ENCODE assay signal across 8 cellular contexts in the genomic region with DNA sequence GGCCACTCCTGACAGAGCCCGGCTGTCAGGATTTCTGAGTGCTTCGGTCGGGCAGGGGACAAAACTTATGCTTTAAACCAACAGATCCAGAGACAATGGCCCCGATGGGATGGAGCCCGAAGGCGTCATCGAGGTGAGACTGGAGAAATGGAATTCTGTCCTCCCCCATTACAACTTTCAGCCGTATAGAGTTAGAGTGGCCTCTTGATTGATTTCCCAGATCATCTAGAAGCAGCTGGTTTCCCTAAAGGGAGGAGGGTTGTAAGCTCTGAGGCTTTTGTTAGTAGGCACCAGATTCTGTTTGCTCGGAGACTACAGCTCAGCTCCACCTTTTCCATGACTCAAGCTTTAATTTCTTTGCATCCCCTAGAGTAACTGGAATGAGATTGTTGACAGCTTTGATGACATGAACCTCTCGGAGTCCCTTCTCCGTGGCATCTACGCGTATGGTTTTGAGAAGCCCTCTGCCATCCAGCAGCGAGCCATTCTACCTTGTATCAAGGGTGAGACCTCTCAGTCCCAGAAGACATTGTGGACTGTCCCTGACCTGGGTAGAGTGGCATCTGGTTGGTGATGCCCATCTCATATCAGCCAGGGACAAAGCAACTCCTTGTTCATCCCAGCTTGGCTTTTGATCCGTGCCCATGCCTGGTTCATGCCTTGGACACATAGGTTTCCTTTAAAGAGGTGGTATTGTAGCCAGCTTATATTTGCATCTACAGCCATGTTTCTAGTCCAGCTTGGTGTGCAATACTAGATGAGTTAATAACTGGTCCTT. TPM values are rescaled to one million over a fixed set of nuclear protein-coding genes. Genes with fewer than 3 reads are reported as not detected.
DNase-seq lines count a peak whose midpoint lies in the region; ATAC-seq and TF ChIP-seq lines count a peak whose summit lies in the region.

No MANE protein-coding gene starts in this region.

- H3K27me3 ChIP-seq in GM23338 (ENCODE audit: insufficient read depth) = no peaks in the 10 kb centered on the region
- no peaks in the 10 kb centered on the region for H3K27me3 ChIP-seq in gastrocnemius medialis

- H3K79me2 ChIP-seq in GM23338 (replicated peaks; ENCODE audit: insufficient read depth) = peaks cover 59% of the 10 kb centered on the region

- H3K27me3 Mint-ChIP-seq in GM23338 (ENCODE audit: insufficient read depth, low read depth, poor library complexity) = peaks cover 46% of the 10 kb centered on the region
- H3K27me3 Mint-ChIP-seq in T-cell = no peaks in the 10 kb centered on the region

- H3K4me2 ChIP-seq in GM23338 = peak overlapping the region; percentile 100

- H4K20me1 ChIP-seq in GM23338 (replicated peaks; ENCODE audit: insufficient read depth) = peaks cover 40% of the 10 kb centered on the region

- POLR2A ChIA-PET in T-cell (lab: Charles Lee) = interaction anchor here in 1 of 2 donors (0.8 to 2.9 kb wide), 3 partner anchors 9 to 113 kb away, joined by 3 to 10 read pairs (median 5); a partner anchor contains a TSS

- H3K27ac ChIP-seq in GM23338 (ENCODE audit: low read depth) (peak overlapping the region; percentile 97), gastrocnemius medialis (peak overlapping the region; percentile 98 to 100 (median 99))

- H3K4me3 Mint-ChIP-seq in GM23338 (peak overlapping the region; percentile 90), T-cell (peak overlapping the region; percentile 95 to 98 (median 96))

- H3F3A ChIP-seq in GM23338 (replicated peaks; ENCODE audit: low read depth) = peaks cover 78% of the 10 kb centered on the region

- no peak for TF ChIP-seq POLR2A in gastrocnemius medialis (IDR thresholded peaks at IDR 0.05)

- H2AFZ ChIP-seq in GM23338 = no peak overlapping the region

- ATAC-seq in GM23338 = no peak
- no peak for ATAC-seq in T-cell (replicated peaks in 1 of 4)
- ATAC-seq in gastrocnemius medialis = no peak

- DNase-seq in GM23338 (ENCODE audit: low spot score) (no peak), T-cell (no peak), fibroblast of pulmonary artery (ENCODE audit: low read depth) (no peak), gastrocnemius medialis (no peak), NCI-H526 (lab: John Stamatoyannopoulos, UW) (no peak), NCI-H128 (lab: John Stamatoyannopoulos, UW; ENCODE audit: unreplicated experiment) (no peak), DMS114 treated with DMSO at 0.1 percent for 48 hours (lab: John Stamatoyannopoulos, UW; ENCODE audit: unreplicated experiment) (no peak)
- no peak for DNase-seq in stimulated activated CD4-positive, alpha-beta T cell treated with anti-CD3 and anti-CD28 coated beads, Interleukin-1b, Interleukin-23, amount 100 ng/mL, for 48 hours

- intact Hi-C loops in gastrocnemius medialis (cut with DNase I; ENCODE audit: low total_unique reads) = loop anchor here (5.0 to 10.0 kb wide), 3 partner anchors 322 to 580 kb away; a partner anchor contains a TSS

- H3K36me3 ChIP-seq in GM23338 (ENCODE audit: insufficient read depth) (peaks cover 46% of the 10 kb centered on the region), gastrocnemius medialis (peaks cover 3 to 70% of the 10 kb centered on the region in 2 donors)

- H3K9me2 ChIP-seq in GM23338 (ENCODE audit: insufficient read depth) = no peaks in the 10 kb centered on the region

- TF ChIP-seq CTCF in GM23338 (conservative IDR thresholded peaks at IDR 0.05; ENCODE audit: low read depth in 2 of 2) (no peak), fibroblast of pulmonary artery (IDR thresholded peaks at IDR 0.05; ENCODE audit: low read length, missing control alignments) (no peak), gastrocnemius medialis (IDR thresholded peaks at IDR 0.05 in 4 of 5, conservative IDR thresholded peaks at IDR 0.05 in 1 of 5) (no peak)

- peaks cover 43% of the 10 kb centered on the region for H3K4me1 ChIP-seq in GM23338 (ENCODE audit: insufficient read depth)
- peaks cover 45 to 47% of the 10 kb centered on the region in 2 donors for H3K4me1 ChIP-seq in gastrocnemius medialis

- H3K4me1 Mint-ChIP-seq in GM23338 (peaks cover 59% of the 10 kb centered on the region), T-cell (peaks cover 63 to 67% (median 64%) of the 10 kb centered on the region in 3 donors)

- H3K27ac Mint-ChIP-seq in GM23338 = peak overlapping the region; percentile 92
- peak overlapping the region; percentile 96 to 99 for H3K27ac Mint-ChIP-seq in T-cell

- H3K36me3 Mint-ChIP-seq in GM23338 (ENCODE audit: low read depth) = peaks cover 95% of the 10 kb centered on the region
- peaks cover 66% of the 10 kb centered on the region for H3K36me3 Mint-ChIP-seq in T-cell

- peak overlapping the region; percentile 100 for H3K4me3 ChIP-seq in GM23338
- peak overlapping the region; percentile 96 for H3K4me3 ChIP-seq in fibroblast of pulmonary artery (replicated peaks; ENCODE audit: low read depth, low read length)
- H3K4me3 ChIP-seq in gastrocnemius medialis = peak overlapping the region; percentile 90 to 100 (median 95)

- in situ Hi-C loops in gastrocnemius medialis (cut with MboI; ENCODE audit: low sequenced_read_pairs in 4 of 4) = loop anchor here in 1 of 4 donors (25.0 kb wide), 1 partner anchor 137 kb away; a partner anchor contains a TSS

- CTCF ChIA-PET in T-cell (lab: Charles Lee) = interaction anchor here (0.5 to 1.5 kb wide), 8 partner anchors 11 to 923 kb away, joined by 3 to 5 read pairs (median 4); a partner anchor contains a TSS

- H3K9me3 ChIP-seq in gastrocnemius medialis = no peaks in the 10 kb centered on the region

- H3K9me3 Mint-ChIP-seq in GM23338 (peaks cover 11% of the 10 kb centered on the region; the same call in 2 of the 3 replicates), T-cell (no peaks in the 10 kb centered on the region)

TF ChIP-seq in GM23338, 12 proteins besides CTCF, POLR2A, EP300 and RAD21 (continues in another document):
- no peak for TF ChIP-seq EZH2phosphoT487 (IDR thresholded peaks at IDR 0.05; ENCODE audit: unreplicated experiment)
- TF ChIP-seq, protein P1, sequence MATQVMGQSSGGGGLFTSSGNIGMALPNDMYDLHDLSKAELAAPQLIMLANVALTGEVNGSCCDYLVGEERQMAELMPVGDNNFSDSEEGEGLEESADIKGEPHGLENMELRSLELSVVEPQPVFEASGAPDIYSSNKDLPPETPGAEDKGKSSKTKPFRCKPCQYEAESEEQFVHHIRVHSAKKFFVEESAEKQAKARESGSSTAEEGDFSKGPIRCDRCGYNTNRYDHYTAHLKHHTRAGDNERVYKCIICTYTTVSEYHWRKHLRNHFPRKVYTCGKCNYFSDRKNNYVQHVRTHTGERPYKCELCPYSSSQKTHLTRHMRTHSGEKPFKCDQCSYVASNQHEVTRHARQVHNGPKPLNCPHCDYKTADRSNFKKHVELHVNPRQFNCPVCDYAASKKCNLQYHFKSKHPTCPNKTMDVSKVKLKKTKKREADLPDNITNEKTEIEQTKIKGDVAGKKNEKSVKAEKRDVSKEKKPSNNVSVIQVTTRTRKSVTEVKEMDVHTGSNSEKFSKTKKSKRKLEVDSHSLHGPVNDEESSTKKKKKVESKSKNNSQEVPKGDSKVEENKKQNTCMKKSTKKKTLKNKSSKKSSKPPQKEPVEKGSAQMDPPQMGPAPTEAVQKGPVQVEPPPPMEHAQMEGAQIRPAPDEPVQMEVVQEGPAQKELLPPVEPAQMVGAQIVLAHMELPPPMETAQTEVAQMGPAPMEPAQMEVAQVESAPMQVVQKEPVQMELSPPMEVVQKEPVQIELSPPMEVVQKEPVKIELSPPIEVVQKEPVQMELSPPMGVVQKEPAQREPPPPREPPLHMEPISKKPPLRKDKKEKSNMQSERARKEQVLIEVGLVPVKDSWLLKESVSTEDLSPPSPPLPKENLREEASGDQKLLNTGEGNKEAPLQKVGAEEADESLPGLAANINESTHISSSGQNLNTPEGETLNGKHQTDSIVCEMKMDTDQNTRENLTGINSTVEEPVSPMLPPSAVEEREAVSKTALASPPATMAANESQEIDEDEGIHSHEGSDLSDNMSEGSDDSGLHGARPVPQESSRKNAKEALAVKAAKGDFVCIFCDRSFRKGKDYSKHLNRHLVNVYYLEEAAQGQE (IDR thresholded peaks at IDR 0.05; ENCODE audit: unreplicated experiment) = no peak
- TF ChIP-seq JUNB (IDR thresholded peaks at IDR 0.05; ENCODE audit: unreplicated experiment) = no peak
- TF ChIP-seq, protein P2, sequence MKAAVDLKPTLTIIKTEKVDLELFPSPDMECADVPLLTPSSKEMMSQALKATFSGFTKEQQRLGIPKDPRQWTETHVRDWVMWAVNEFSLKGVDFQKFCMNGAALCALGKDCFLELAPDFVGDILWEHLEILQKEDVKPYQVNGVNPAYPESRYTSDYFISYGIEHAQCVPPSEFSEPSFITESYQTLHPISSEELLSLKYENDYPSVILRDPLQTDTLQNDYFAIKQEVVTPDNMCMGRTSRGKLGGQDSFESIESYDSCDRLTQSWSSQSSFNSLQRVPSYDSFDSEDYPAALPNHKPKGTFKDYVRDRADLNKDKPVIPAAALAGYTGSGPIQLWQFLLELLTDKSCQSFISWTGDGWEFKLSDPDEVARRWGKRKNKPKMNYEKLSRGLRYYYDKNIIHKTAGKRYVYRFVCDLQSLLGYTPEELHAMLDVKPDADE (IDR thresholded peaks at IDR 0.05) = no peak
- no peak for TF ChIP-seq ZNF331 (CRISPR knock-in tag; IDR thresholded peaks at IDR 0.05; ENCODE audit: low read depth)
- no peak for TF ChIP-seq NANOG (IDR thresholded peaks at IDR 0.05; ENCODE audit: borderline replicate concordance)
- TF ChIP-seq CREB1 (CRISPR knock-in tag; IDR thresholded peaks at IDR 0.05; ENCODE audit: low read depth) = no peak

RNA-seq across cellular contexts. Expression of a gene that starts 5.1 kb away (rescaled TPM):
- total RNA-seq in GM23338 (2014; rRNA removed; shearing (Covaris generic)) = 0.62 TPM in 1 of 2 replicates, not detected in the other
- not detected in 2 replicates for polyA plus RNA-seq in GM23338 (2016; fragmentation: Nextera tagmentation; extraction: Ambion mirVana)
- total RNA-seq in T-cell = 1 to 10 TPM in 3 of 5 donors, not detected in 2; 4.4 to 7.0 (median 5.5) TPM
- total RNA-seq in gastrocnemius medialis = 10 to 100 TPM; 10.1 to 66.5 (median 20.3) TPM

RNA-seq across cellular contexts. Expression of a gene that starts 9.3 kb away (rescaled TPM):
- total RNA-seq in GM23338 (2014; rRNA removed; shearing (Covaris generic)) = 196 and 216 TPM in 2 replicates
- 65.1 and 65.8 TPM in 2 replicates for polyA plus RNA-seq in GM23338 (2016; fragmentation: Nextera tagmentation; extraction: Ambion mirVana)
- total RNA-seq in T-cell (10 to 100 TPM; 27.0 to 31.4 (median 28.6) TPM), gastrocnemius medialis (100 to 1,000 TPM in 2 of 4 donors, 10 to 100 TPM in 2; 55.9 to 157 (median 101) TPM)

RNA-seq across cellular contexts. Expression of a gene that starts 12.6 kb away (rescaled TPM):
- 125 and 138 TPM in 2 replicates for total RNA-seq in GM23338 (2014; rRNA removed; shearing (Covaris generic))
- 5.5 and 6.5 TPM in 2 replicates for polyA plus RNA-seq in GM23338 (2016; fragmentation: Nextera tagmentation; extraction: Ambion mirVana)
- total RNA-seq in T-cell (10 to 100 TPM; 38.7 to 43.3 (median 42.6) TPM), gastrocnemius medialis (10 to 100 TPM; 63.6 to 71.5 (median 68.8) TPM)

RNA-seq across cellular contexts. Expression of a gene that starts 15.5 kb away (rescaled TPM):
- total RNA-seq in GM23338 (2014; rRNA removed; shearing (Covaris generic)) = 23.6 and 43.0 TPM in 2 replicates
- 29.9 and 37.7 TPM in 2 replicates for polyA plus RNA-seq in GM23338 (2016; fragmentation: Nextera tagmentation; extraction: Ambion mirVana)
- 1 to 10 TPM in 2 of 5 donors, under 1 TPM in 1, not detected in 2; 0.70 to 1.2 (median 1.1) TPM for total RNA-seq in T-cell
- total RNA-seq in gastrocnemius medialis = 1 to 10 TPM in 2 of 4 donors, under 1 TPM in 1, not detected in 1; 0.66 to 1.3 (median 1.1) TPM

RNA-seq across cellular contexts. Expression of a gene that starts 15.8 kb away (rescaled TPM):
- 1.5 TPM in 1 of 2 replicates, not detected in the other for total RNA-seq in GM23338 (2014; rRNA removed; shearing (Covaris generic))
- polyA plus RNA-seq in GM23338 (2016; fragmentation: Nextera tagmentation; extraction: Ambion mirVana) = 1.9 and 2.2 TPM in 2 replicates
- 1 to 10 TPM; 1.3 to 5.6 (median 4.6) TPM for total RNA-seq in T-cell
- total RNA-seq in gastrocnemius medialis = 1 to 10 TPM; 2.8 to 8.4 (median 5.0) TPM
